Comparison of ENCODE assay signal across 24 cellular contexts in the genomic region with DNA sequence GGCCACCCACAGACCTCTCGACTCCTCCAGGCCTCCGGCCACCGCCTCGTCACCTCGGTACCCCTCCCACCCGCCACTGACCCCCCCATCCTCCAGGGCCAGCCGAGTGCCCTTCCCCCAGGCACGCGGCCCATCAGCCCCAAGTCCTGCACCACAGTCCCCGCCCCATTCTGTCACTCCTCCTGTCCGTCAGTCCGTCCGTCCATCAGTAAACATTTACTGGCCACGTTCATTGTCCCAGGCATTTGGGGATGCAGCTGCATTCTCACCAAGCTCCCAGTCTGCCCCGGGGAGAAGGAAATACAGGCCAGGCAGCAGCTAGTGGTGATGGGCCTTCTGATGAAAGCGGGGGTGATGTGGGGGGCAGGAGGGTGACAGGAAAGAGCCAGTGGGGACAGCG.
"Had no signal": no experiment of that assay in that cellular context is flagged by ENCODE, and none has a peak within 500 bp of the region (broad histone marks: within the 10 kb centered on the region; RNA-seq: fewer than 3 reads in every experiment).

No MANE protein-coding gene starts in this region.

- H3K36me3 ChIP-seq: brain microvascular endothelial cell had no signal

- H3K27me3 ChIP-seq: brain microvascular endothelial cell had no signal

- FAIRE-seq: astrocyte, RCC 7860, TTC549 had no signal

- ATAC-seq: activated T-cell treated with anti-CD3 and anti-CD28 coated beads, Interleukin-2, amount 50 U/mL, for 4 hours; PC-3; T-cell had no signal

- H3K27ac ChIP-seq: brain microvascular endothelial cell had no signal

- DNase-seq: activated CD4-positive, alpha-beta memory T cell treated with anti-CD3 and anti-CD28 coated beads for 36 hours; activated CD4-positive, alpha-beta T cell treated with anti-CD3 and anti-CD28 coated beads, Interleukin-2, amount 10 ng/mL, durations not matched to agents 7 days and 5 days; activated CD4-positive, CD25-positive, alpha-beta regulatory T cell; activated CD8-positive, alpha-beta memory T cell treated with anti-CD3 and anti-CD28 coated beads for 24 hours; activated effector memory CD4-positive, alpha-beta T cell treated with anti-CD3 and anti-CD28 coated beads, Interleukin-2, amount 50 U/mL, for 16 hours; activated naive CD4-positive, alpha-beta T cell treated with anti-CD3 and anti-CD28 coated beads for 36 hours; activated T-cell treated with anti-CD3 and anti-CD28 coated beads, Interleukin-2, amount 50 U/mL, for 4 hours; amygdala; brain microvascular endothelial cell; cerebellar nuclear complex; NCI-H1092; NCI-H1417 treated with DMSO at 0.1 percent for 48 hours; NCI-H1694; NCI-H2029; NCI-H345; NCI-H524; PC-3; SIG-M5; T-cell; T-helper 2 cell; T1000 had no signal
